Comparison of ENCODE assay signal across 23 cellular contexts in the genomic region with DNA sequence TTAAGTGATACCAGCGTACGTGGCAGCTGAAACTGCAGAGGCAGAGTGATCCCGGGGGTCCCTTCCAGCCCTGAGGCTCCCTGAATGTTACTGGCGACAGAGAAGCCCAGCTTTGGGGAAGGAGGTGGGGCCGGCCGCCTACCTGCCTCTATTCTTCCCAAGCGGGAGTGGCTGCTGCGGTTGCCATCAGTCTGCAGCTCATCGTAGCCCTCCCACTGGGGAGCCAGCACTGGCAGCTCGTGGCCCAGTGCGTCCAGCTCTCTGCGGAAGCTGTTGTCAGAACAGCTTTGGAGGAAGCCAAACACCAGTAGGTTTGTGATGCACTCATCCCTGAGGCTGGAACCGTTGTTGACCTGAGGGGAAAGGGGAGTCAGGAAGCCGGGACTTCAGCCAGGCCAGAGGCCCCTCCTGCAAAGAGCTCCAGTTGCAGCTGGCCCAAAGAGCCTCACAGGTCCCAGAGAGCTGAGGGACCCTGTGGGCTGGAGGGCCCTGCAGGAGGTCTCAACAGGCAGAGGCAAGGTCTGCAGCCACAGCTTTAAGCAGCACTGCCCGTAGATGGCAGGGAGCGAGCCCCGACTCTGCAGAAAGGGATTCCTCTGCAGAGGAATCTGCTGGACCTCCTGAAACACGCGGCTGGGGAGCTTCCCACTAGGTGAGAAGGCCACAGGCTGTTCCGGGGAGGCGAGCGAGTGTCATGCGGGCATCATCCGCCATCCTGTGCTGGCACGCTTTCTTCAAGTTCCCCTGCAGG. TPM values are rescaled to one million over a fixed set of nuclear protein-coding genes. Genes with fewer than 3 reads are reported as not detected.
DNase-seq lines count a peak whose midpoint lies in the region; ATAC-seq and TF ChIP-seq lines count a peak whose summit lies in the region.
"Had no signal": no experiment of that assay in that cellular context is flagged by ENCODE, and none has a peak within 500 bp of the region (broad histone marks: within the 10 kb centered on the region; RNA-seq: fewer than 3 reads in every experiment).

No MANE protein-coding gene starts in this region.

- no peak overlapping the region for H2BK15ac ChIP-seq in H9 (ENCODE audit: low read depth, low read length)
- H2BK15ac ChIP-seq in neuronal stem cell (ENCODE audit: low read length): peak overlapping the region; percentile 30

- no peak overlapping the region for H2AK5ac ChIP-seq in H9 (ENCODE audit: insufficient read length, low read length)
- H2AK5ac ChIP-seq in neuronal stem cell (ENCODE audit: low read depth, low read length): peak overlapping the region; percentile 40

- H3K4me1 Mint-ChIP-seq in H9: peaks cover 13 to 23% of the 10 kb centered on the region in 2 experiments
- H3K4me1 Mint-ChIP-seq in activated CD4-positive, alpha-beta T cell treated with anti-CD3 and anti-CD28 coated beads, Interleukin-2, amount 10 ng/mL, durations not matched to agents 7 days and 5 days: peaks cover 6% of the 10 kb centered on the region
- peaks cover 3 to 11% (median 8%) of the 10 kb centered on the region in 7 donors for H3K4me1 Mint-ChIP-seq in naive thymus-derived CD4-positive, alpha-beta T cell

- no peak overlapping the region for H3K4me3 ChIP-seq in BLaER1 treated with 17β-estradiol and CSF1 and Interleukin-3, amounts not matched to agents 10 nM and 100 nM
- H3K4me3 ChIP-seq in neuronal stem cell (ENCODE audit: low read length in 2 of 2): no peak overlapping the region
- H3K4me3 ChIP-seq in naive thymus-derived CD4-positive, alpha-beta T cell (ENCODE audit: low read length): no peak overlapping the region
- H3K4me3 ChIP-seq: coronary artery, SK-N-MC, thoracic aorta, vagina had no signal

- no peak for TF ChIP-seq CTCF in H9 (conservative IDR thresholded peaks at IDR 0.05)

- no peaks in the 10 kb centered on the region for H3K9me3 ChIP-seq in BLaER1 treated with 17β-estradiol and CSF1 and Interleukin-3, amounts not matched to agents 10 nM and 100 nM (replicated peaks in 1 of 11)
- no peaks in the 10 kb centered on the region for H3K9me3 ChIP-seq in H9 (ENCODE audit: control insufficient read depth, low read depth, low read length)
- no peaks in the 10 kb centered on the region for H3K9me3 ChIP-seq in neuronal stem cell (replicated peaks in 1 of 2; ENCODE audit: control insufficient read depth in 2 of 2, insufficient read depth in 1 of 2, low read depth in 1 of 2, low read length in 2 of 2)
- H3K9me3 ChIP-seq in naive thymus-derived CD4-positive, alpha-beta T cell (ENCODE audit: control insufficient read depth in 2 of 3, low read length in 3 of 3): no peaks in the 10 kb centered on the region
- H3K9me3 ChIP-seq: thoracic aorta, vagina had no signal

- H3K23ac ChIP-seq in H9 (ENCODE audit: insufficient read length, low read depth, low read length): no peak overlapping the region
- H3K23ac ChIP-seq in neuronal stem cell (ENCODE audit: low read depth, low read length, poor library complexity): no peak overlapping the region

- H3K27me3 Mint-ChIP-seq in H9 (ENCODE audit: low read depth): no peaks in the 10 kb centered on the region; the same call in 1 of the 2 replicates
- no peaks in the 10 kb centered on the region for H3K27me3 Mint-ChIP-seq in activated CD4-positive, alpha-beta T cell treated with anti-CD3 and anti-CD28 coated beads, Interleukin-2, amount 10 ng/mL, durations not matched to agents 7 days and 5 days
- no peaks in the 10 kb centered on the region for H3K27me3 Mint-ChIP-seq in naive thymus-derived CD4-positive, alpha-beta T cell

- H3K27ac ChIP-seq in BLaER1 treated with 17β-estradiol and CSF1 and Interleukin-3, amounts not matched to agents 10 nM and 100 nM: no peak overlapping the region
- H3K27ac ChIP-seq in H9 (ENCODE audit: insufficient read length, low read depth, low read length) (no peak overlapping the region), neuronal stem cell (replicated peaks; ENCODE audit: low read length) (no peak overlapping the region)
- H3K27ac ChIP-seq in naive thymus-derived CD4-positive, alpha-beta T cell (ENCODE audit: low read depth, low read length): no peak overlapping the region
- H3K27ac ChIP-seq: coronary artery, SK-N-MC, thoracic aorta, vagina had no signal

- peak overlapping the region in 6 of 11 experiments; percentile 47 to 67 (median 59); a peak in 9 of 22 replicates for H3K4me2 ChIP-seq in BLaER1 treated with 17β-estradiol and CSF1 and Interleukin-3, amounts not matched to agents 10 nM and 100 nM
- no peak overlapping the region for H3K4me2 ChIP-seq in H9 (ENCODE audit: insufficient read depth, insufficient read length, low read length)
- no peak overlapping the region for H3K4me2 ChIP-seq in neuronal stem cell (ENCODE audit: insufficient read depth, low read length, poor library complexity, severe bottlenecking)

- H3K14ac ChIP-seq in H9 (ENCODE audit: insufficient read depth, low read length) (no peak overlapping the region; the same call in 1 of the 2 replicates), neuronal stem cell (ENCODE audit: low read length) (no peak overlapping the region)

- H2AFZ ChIP-seq in H9 (ENCODE audit: low read length): no peak overlapping the region
- H2AFZ ChIP-seq in neuronal stem cell (ENCODE audit: low read length): no peak overlapping the region

- peaks cover 47 to 98% (median 86%) of the 10 kb centered on the region in 11 experiments for H4K20me1 ChIP-seq in BLaER1 treated with 17β-estradiol and CSF1 and Interleukin-3, amounts not matched to agents 10 nM and 100 nM
- H4K20me1 ChIP-seq in H9 (ENCODE audit: control insufficient read depth, insufficient read depth, insufficient read length): peaks cover 2% of the 10 kb centered on the region

- H2BK20ac ChIP-seq in H9 (ENCODE audit: low read depth, low read length, poor library complexity, severe bottlenecking): no peak overlapping the region

- H3K9me3 Mint-ChIP-seq in H9: peaks cover 0 to 2% of the 10 kb centered on the region in 2 experiments; a peak in 1 of 5 replicates
- no peaks in the 10 kb centered on the region for H3K9me3 Mint-ChIP-seq in activated CD4-positive, alpha-beta T cell treated with anti-CD3 and anti-CD28 coated beads, Interleukin-2, amount 10 ng/mL, durations not matched to agents 7 days and 5 days
- H3K9me3 Mint-ChIP-seq in naive thymus-derived CD4-positive, alpha-beta T cell: no peaks in the 10 kb centered on the region

- peak overlapping the region in 1 of 2 experiments; percentile 17; a peak in 2 of 5 replicates for H3K4me3 Mint-ChIP-seq in H9
- no peak overlapping the region for H3K4me3 Mint-ChIP-seq in activated CD4-positive, alpha-beta T cell treated with anti-CD3 and anti-CD28 coated beads, Interleukin-2, amount 10 ng/mL, durations not matched to agents 7 days and 5 days
- no peak overlapping the region for H3K4me3 Mint-ChIP-seq in naive thymus-derived CD4-positive, alpha-beta T cell

- H3K36me3 Mint-ChIP-seq in H9 (ENCODE audit: insufficient read depth in 1 of 3, low read depth in 3 of 3): no peaks in the 10 kb centered on the region; a peak in 4 of 7 replicates
- H3K36me3 Mint-ChIP-seq in activated CD4-positive, alpha-beta T cell treated with anti-CD3 and anti-CD28 coated beads, Interleukin-2, amount 10 ng/mL, durations not matched to agents 7 days and 5 days (ENCODE audit: low read depth): no peaks in the 10 kb centered on the region
- H3K36me3 Mint-ChIP-seq in naive thymus-derived CD4-positive, alpha-beta T cell: peaks cover 0 to 11% (median 0%) of the 10 kb centered on the region in 5 donors

- intact Hi-C loops in naive thymus-derived CD4-positive, alpha-beta T cell (cut with micrococcal nuclease): loop anchor here (2.0 to 5.0 kb wide), 2 partner anchors 33 to 333 kb away; a partner anchor contains a TSS

- no peak overlapping the region for H2BK120ac ChIP-seq in H9 (ENCODE audit: low read depth, low read length, poor library complexity, severe bottlenecking)
- H2BK120ac ChIP-seq in neuronal stem cell (ENCODE audit: low read depth, low read length): peak overlapping the region; percentile 42

- H3K23me2 ChIP-seq in H9 (ENCODE audit: insufficient read length, low read depth, low read length, poor library complexity, severe bottlenecking): no peaks in the 10 kb centered on the region

- peak; percentile 49 for DNase-seq in H9
- DNase-seq in dermis microvascular lymphatic vessel endothelial cell (ENCODE audit: low read depth in 2 of 2): peak; percentile 50 to 53
- no peak for DNase-seq in neuronal stem cell (ENCODE audit: low spot score)
- no peak for DNase-seq in activated CD4-positive, alpha-beta T cell treated with anti-CD3 and anti-CD28 coated beads, Interleukin-2, amount 10 ng/mL, durations not matched to agents 7 days and 5 days
- no peak for DNase-seq in naive thymus-derived CD4-positive, alpha-beta T cell
- DNase-seq in cerebellar nuclear complex (lab: John Stamatoyannopoulos, UW): no peak
- no peak for DNase-seq in DMS 273 treated with DMSO at 0.1 percent for 48 hours (lab: John Stamatoyannopoulos, UW)
- DNase-seq: activated CD4-positive, alpha-beta T cell treated with anti-CD3 and anti-CD28 coated beads for 4 hours; activated naive CD4-positive, alpha-beta T cell treated with Interleukin-2 at 50 U/mL for 16 hours; activated T-cell treated with anti-CD3 and anti-CD28 coated beads, Interleukin-2, amount 50 U/mL, for 48 hours; KG1; mesendoderm; NCI-H1436; right cardiac atrium; stimulated activated CD4-positive, alpha-beta T cell treated with anti-CD3 and anti-CD28 coated beads, Interleukin-12 subunit alpha, Interleukin-12 subunit beta, amount 100 ng/mL, for 4 hours; stimulated activated CD4-positive, alpha-beta T cell treated with anti-CD3 and anti-CD28 coated beads, Interleukin-4, amount 100 ng/mL, for 4 hours; stimulated activated naive CD8-positive, alpha-beta T cell treated with anti-CD3 and anti-CD28 coated beads, Interleukin-15, Interleukin-2, amounts not matched to agents 100 U/mL and 50 U/mL, for 24 hours; T-helper 2 cell had no signal

- WGBS in H9 (ENCODE audit: extremely low coverage, insufficient read length, low lambda C conversion rate): no CpG with 5 or more reads among the region's 25 CpGs
- WGBS in neuronal stem cell (ENCODE audit: extremely low coverage in 2 of 2, insufficient read length in 2 of 2, insufficient replicate concordance in 1 of 2), 2 donors: no CpG with 5 or more reads among the region's 25 CpGs

- ATAC-seq in naive thymus-derived CD4-positive, alpha-beta T cell: no peak
- ATAC-seq: right cardiac atrium; stimulated activated naive CD8-positive, alpha-beta T cell treated with anti-CD3 and anti-CD28 coated beads, Interleukin-15, Interleukin-2, amounts not matched to agents 100 U/mL and 50 U/mL, for 24 hours had no signal

- peaks cover 0 to 43% (median 35%) of the 10 kb centered on the region in 10 experiments; a peak in 14 of 20 replicates for H3K4me1 ChIP-seq in BLaER1 treated with 17β-estradiol and CSF1 and Interleukin-3, amounts not matched to agents 10 nM and 100 nM
- H3K4me1 ChIP-seq in H9 (ENCODE audit: insufficient read depth, low read length) (no peaks in the 10 kb centered on the region), neuronal stem cell (ENCODE audit: control insufficient read depth in 2 of 2, insufficient read depth in 1 of 2, low read depth in 1 of 2, low read length in 2 of 2) (peaks cover 0 to 11% of the 10 kb centered on the region in 2 donors)
- no peaks in the 10 kb centered on the region for H3K4me1 ChIP-seq in naive thymus-derived CD4-positive, alpha-beta T cell (ENCODE audit: control insufficient read depth in 2 of 2, insufficient read depth in 2 of 2, low read length in 2 of 2)

- no peak overlapping the region for H3K18ac ChIP-seq in H9 (ENCODE audit: insufficient read length, low read depth, low read length)
- H3K18ac ChIP-seq in neuronal stem cell (ENCODE audit: low read length): peak overlapping the region; percentile 25

- H4K8ac ChIP-seq in H9 (replicated peaks; ENCODE audit: insufficient read length, low read depth, low read length) (no peak overlapping the region), neuronal stem cell (ENCODE audit: low read depth, low read length) (no peak overlapping the region)

- H3K56ac ChIP-seq in H9 (ENCODE audit: insufficient read length, low read depth, low read length): no peak overlapping the region

- peak overlapping the region in 1 of 11 experiments; percentile 18; a peak in 2 of 22 replicates for H3K9ac ChIP-seq in BLaER1 treated with 17β-estradiol and CSF1 and Interleukin-3, amounts not matched to agents 10 nM and 100 nM
- H3K9ac ChIP-seq in H9 (ENCODE audit: extremely low read depth, insufficient read length, low read length) (no peak overlapping the region), neuronal stem cell (ENCODE audit: low read depth, low read length, poor library complexity) (no peak overlapping the region)

- H3K4ac ChIP-seq in H9 (ENCODE audit: low read depth, low read length): no peak overlapping the region
- H3K4ac ChIP-seq in neuronal stem cell (ENCODE audit: low read length): no peak overlapping the region

- 0 out of 7 replicates have a peak overlapping the region, but pooled peaks of 1 of the 3 experiments have one; percentile 13 for H3K27ac Mint-ChIP-seq in H9
- H3K27ac Mint-ChIP-seq in activated CD4-positive, alpha-beta T cell treated with anti-CD3 and anti-CD28 coated beads, Interleukin-2, amount 10 ng/mL, durations not matched to agents 7 days and 5 days: no peak overlapping the region
- H3K27ac Mint-ChIP-seq in naive thymus-derived CD4-positive, alpha-beta T cell: peak overlapping the region in 4 of 9 donors; percentile 3 to 84 (median 50)

- H2BK12ac ChIP-seq in H9 (ENCODE audit: insufficient read length, low read depth, low read length): no peak overlapping the region
- H2BK12ac ChIP-seq in neuronal stem cell (ENCODE audit: low read length): no peak overlapping the region

- POLR2A ChIA-PET in activated CD4-positive, alpha-beta T cell treated with anti-CD3 and anti-CD28 coated beads, Interleukin-2, amount 10 ng/mL, durations not matched to agents 7 days and 5 days (lab: Charles Lee): no interaction called here
- POLR2A ChIA-PET in naive thymus-derived CD4-positive, alpha-beta T cell (lab: Charles Lee): interaction anchor here (0.6 to 0.9 kb wide), 2 partner anchors 41 to 362 kb away, joined by 3 read pairs; no protein-coding TSS in a partner anchor

- CTCF ChIA-PET in activated CD4-positive, alpha-beta T cell treated with anti-CD3 and anti-CD28 coated beads, Interleukin-2, amount 10 ng/mL, durations not matched to agents 7 days and 5 days (lab: Charles Lee): interaction anchor here (2.2 to 4.6 kb wide), 3 partner anchors 9 to 41 kb away, joined by 6 to 37 read pairs (median 7); no protein-coding TSS in a partner anchor
- CTCF ChIA-PET in naive thymus-derived CD4-positive, alpha-beta T cell (lab: Charles Lee): interaction anchor here (0.8 to 5.4 kb wide), 7 partner anchors 9 to 332 kb away, joined by 3 to 82 read pairs (median 4); no protein-coding TSS in a partner anchor

- no peaks in the 10 kb centered on the region for H3K27me3 ChIP-seq in BLaER1 treated with 17β-estradiol and CSF1 and Interleukin-3, amounts not matched to agents 10 nM and 100 nM
- H3K27me3 ChIP-seq in H9 (ENCODE audit: insufficient read depth, low read length): no peaks in the 10 kb centered on the region
- H3K27me3 ChIP-seq in neuronal stem cell (ENCODE audit: control insufficient read depth in 3 of 3, insufficient read depth in 3 of 3, low read depth in 1 of 3, low read length in 3 of 3): no peaks in the 10 kb centered on the region
- H3K27me3 ChIP-seq in naive thymus-derived CD4-positive, alpha-beta T cell (ENCODE audit: control insufficient read depth in 2 of 2, insufficient read depth in 2 of 2, low read length in 2 of 2): no peaks in the 10 kb centered on the region
- H3K27me3 ChIP-seq: vagina had no signal

- no peak overlapping the region for H2BK5ac ChIP-seq in H9 (ENCODE audit: insufficient read length, low read length)
- H2BK5ac ChIP-seq in neuronal stem cell (ENCODE audit: low read length): no peak overlapping the region

- H3K79me1 ChIP-seq in H9 (ENCODE audit: insufficient read depth, low read depth, low read length, poor library complexity, severe bottlenecking) (no peaks in the 10 kb centered on the region), neuronal stem cell (ENCODE audit: low read depth, low read length) (no peaks in the 10 kb centered on the region)

- peaks cover 41 to 88% (median 66%) of the 10 kb centered on the region in 11 experiments for H3K36me3 ChIP-seq in BLaER1 treated with 17β-estradiol and CSF1 and Interleukin-3, amounts not matched to agents 10 nM and 100 nM
- peaks cover 3 to 4% of the 10 kb centered on the region in 2 donors for H3K36me3 ChIP-seq in neuronal stem cell (replicated peaks in 1 of 2; ENCODE audit: control insufficient read depth in 2 of 2, insufficient read depth in 2 of 2, low read length in 2 of 2)
- peaks cover 0 to 40% (median 0%) of the 10 kb centered on the region in 3 experiments for H3K36me3 ChIP-seq in naive thymus-derived CD4-positive, alpha-beta T cell (ENCODE audit: control insufficient read depth in 2 of 3, insufficient read depth in 3 of 3, low read length in 3 of 3)
- H3K36me3 ChIP-seq: thoracic aorta, vagina had no signal

- H3T11ph ChIP-seq in H9 (ENCODE audit: low read length): no peak overlapping the region

- H4K5ac ChIP-seq in H9 (ENCODE audit: insufficient read length, low read depth, low read length): no peak overlapping the region

- no peaks in the 10 kb centered on the region for H3K79me2 ChIP-seq in H9 (ENCODE audit: insufficient read depth, low read length)

- H4K91ac ChIP-seq in H9 (ENCODE audit: insufficient read length, low read depth, low read length) (no peak overlapping the region), neuronal stem cell (ENCODE audit: low read depth, low read length, poor library complexity) (no peak overlapping the region)

RNA-seq across cellular contexts. Expression of a gene that starts 30.4 kb away (rescaled TPM):
- total RNA-seq in H9 (2021) (23.2 and 25.5 TPM in 2 replicates), dermis microvascular lymphatic vessel endothelial cell (49.7 and 63.1 TPM in 2 replicates)
- polyA plus RNA-seq in neuronal stem cell (2013, experiment 1 of 2): 25.3 TPM
- polyA plus RNA-seq in neuronal stem cell (2013, experiment 2 of 2): 27.6 TPM
- 10 to 100 TPM; 32.5 to 39.3 TPM for total RNA-seq in activated CD4-positive, alpha-beta T cell treated with anti-CD3 and anti-CD28 coated beads, Interleukin-2, amount 10 ng/mL, durations not matched to agents 7 days and 5 days
- total RNA-seq in naive thymus-derived CD4-positive, alpha-beta T cell: 10 to 100 TPM; 15.4 to 64.6 (median 21.9) TPM
- 10 to 100 TPM; 51.4 to 66.2 TPM for polyA plus RNA-seq in naive thymus-derived CD4-positive, alpha-beta T cell

Comparison
In these comparisons a context has a peak if more than half of its experiments do, and no peak if none do; other contexts are left out.
1. H3K4me2 ChIP-seq: peak in BLaER1 treated with 17β-estradiol and CSF1 and Interleukin-3, amounts not matched to agents 10 nM and 100 nM (6 of 11); none in H9 (single experiment) and neuronal stem cell (single experiment).
2. DNase-seq: peak in H9 (single experiment) and dermis microvascular lymphatic vessel endothelial cell (2 of 2); none in neuronal stem cell (single experiment), activated CD4-positive, alpha-beta T cell treated with anti-CD3 and anti-CD28 coated beads, Interleukin-2, amount 10 ng/mL, durations not matched to agents 7 days and 5 days (single experiment), naive thymus-derived CD4-positive, alpha-beta T cell (0 of 9), cerebellar nuclear complex (0 of 2) and DMS 273 treated with DMSO at 0.1 percent for 48 hours (single experiment).